8 cellular contexts compared by ENCODE assay signal in genomic region chr2:63977904-63978303, GRCh38. TPM values are rescaled to one million over a fixed set of nuclear protein-coding genes. Genes with fewer than 3 reads are reported as not detected.
A peak's percentile ranks its signal among the peaks of the same experiment; 100 is the strongest.
DNase-seq lines count a peak whose midpoint lies in the region; ATAC-seq and TF ChIP-seq lines count a peak whose summit lies in the region.

No MANE protein-coding gene starts in this region.

- no peak overlapping the region for H3K4me3 ChIP-seq in Peyer's patch

- TF ChIP-seq CTCF in Peyer's patch (IDR thresholded peaks at IDR 0.05) = no peak

- H3K9me3 ChIP-seq in Peyer's patch = no peaks in the 10 kb centered on the region

- intact Hi-C loops in left cardiac atrium (cut with DNase I) = no loop called here

- no peaks in the 10 kb centered on the region for H3K4me1 ChIP-seq in Peyer's patch

- H3K27me3 ChIP-seq in Peyer's patch = no peaks in the 10 kb centered on the region

- DNase-seq in left kidney (ENCODE audit: low read depth, low spot score) (peak; percentile 1), NCI-H510A treated with DMSO at 0.1 percent for 48 hours (lab: John Stamatoyannopoulos, UW) (no peak), Peyer's patch (no peak), left cardiac atrium (no peak)
- DNase-seq in central memory CD4-positive, alpha-beta T cell = no peak

- ATAC-seq in GM18907 (IDR thresholded peaks at IDR 0.05; ENCODE audit: unreplicated experiment) = peak; percentile 91
- peak; percentile 98 for ATAC-seq in GM21723 (IDR thresholded peaks at IDR 0.05; ENCODE audit: unreplicated experiment)
- peak; percentile 39 for ATAC-seq in HG03575 (IDR thresholded peaks at IDR 0.05; ENCODE audit: extremely low read depth, insufficient number of reproducible peaks, low FRiP score, unreplicated experiment)
- no peak for ATAC-seq in left cardiac atrium

- peaks cover 0 to 16% (median 0%) of the 10 kb centered on the region in 3 donors for H3K36me3 ChIP-seq in Peyer's patch

- no peak for TF ChIP-seq POLR2A in Peyer's patch (IDR thresholded peaks at IDR 0.05)

- H3K27ac ChIP-seq in Peyer's patch = no peak overlapping the region

RNA-seq across cellular contexts. Expression of gene VPS54, which starts 41.3 kb away (rescaled TPM):
- total RNA-seq in Peyer's patch (10 to 100 TPM; 16.6 to 24.8 (median 20.9) TPM), left cardiac atrium (10 to 100 TPM; 11.7 to 14.4 TPM)

Comparison
In these comparisons a context has a peak if more than half of its experiments do, and no peak if none do; other contexts are left out.
1. ATAC-seq: peak in GM18907 (single experiment), GM21723 (single experiment) and HG03575 (single experiment); none in left cardiac atrium (0 of 2).